In genomic region chr6:160172704-160173103, GRCh38 we compare ENCODE assay signal across 33 cellular contexts. TPM values are rescaled to one million over a fixed set of nuclear protein-coding genes. Genes with fewer than 3 reads are reported as not detected.
"Had no signal": no experiment of that assay in that cellular context is flagged by ENCODE, and none has a peak within 500 bp of the region (broad histone marks: within the 10 kb centered on the region; RNA-seq: fewer than 3 reads in every experiment).

No MANE protein-coding gene starts in this region.

- H3K36me3 Mint-ChIP-seq: activated naive CD4-positive, alpha-beta T cell treated with anti-CD3 and anti-CD28 coated beads, Interleukin-2, amount 10 ng/mL, durations not matched to agents 7 days and 5 days; activated naive CD4-positive, alpha-beta T cell treated with anti-CD3 and anti-CD28 coated beads, Interleukin-2, amount 50 U/mL, for 72 hours; activated naive CD8-positive, alpha-beta T cell treated with anti-CD3 and anti-CD28 coated beads, Interleukin-2, amount 10 ng/mL, durations not matched to agents 7 days and 5 days; brain had no signal

- H3K36me3 ChIP-seq: ascending aorta, breast epithelium, cardiac muscle cell, colonic mucosa, esophagus squamous epithelium had no signal

- ATAC-seq: activated CD4-positive, alpha-beta T cell treated with anti-CD3 and anti-CD28 coated beads for 36 hours; activated naive CD4-positive, alpha-beta T cell treated with anti-CD3 and anti-CD28 coated beads, Interleukin-2, amount 50 U/mL, for 72 hours; activated T-cell treated with anti-CD3 and anti-CD28 coated beads, Interleukin-2, amount 50 U/mL, for 72 hours; T-helper 17 cell had no signal

- H3K4me1 Mint-ChIP-seq: activated CD4-positive, alpha-beta memory T cell treated with anti-CD3 and anti-CD28 coated beads, Interleukin-2, amount 10 ng/mL, durations not matched to agents 7 days and 5 days; activated CD4-positive, alpha-beta T cell treated with anti-CD3 and anti-CD28 coated beads for 36 hours; activated CD4-positive, alpha-beta T cell treated with anti-CD3 and anti-CD28 coated beads, Interleukin-2, amount 10 ng/mL, durations not matched to agents 7 days and 5 days; activated naive CD4-positive, alpha-beta T cell treated with anti-CD3 and anti-CD28 coated beads, Interleukin-2, amount 10 ng/mL, durations not matched to agents 7 days and 5 days; activated naive CD8-positive, alpha-beta T cell treated with anti-CD3 and anti-CD28 coated beads, Interleukin-2, amount 10 ng/mL, durations not matched to agents 7 days and 5 days; T-helper 17 cell had no signal

- H3K9me3 Mint-ChIP-seq: activated CD4-positive, alpha-beta memory T cell treated with anti-CD3 and anti-CD28 coated beads, Interleukin-2, amount 10 ng/mL, durations not matched to agents 7 days and 5 days; activated CD4-positive, alpha-beta T cell treated with anti-CD3 and anti-CD28 coated beads, Interleukin-2, amount 10 ng/mL, durations not matched to agents 7 days and 5 days; activated naive CD4-positive, alpha-beta T cell treated with anti-CD3 and anti-CD28 coated beads, Interleukin-2, amount 10 ng/mL, durations not matched to agents 7 days and 5 days; activated naive CD4-positive, alpha-beta T cell treated with anti-CD3 and anti-CD28 coated beads, Interleukin-2, amount 50 U/mL, for 72 hours; activated naive CD8-positive, alpha-beta T cell treated with anti-CD3 and anti-CD28 coated beads, Interleukin-2, amount 10 ng/mL, durations not matched to agents 7 days and 5 days; activated T-cell treated with anti-CD3 and anti-CD28 coated beads, Interleukin-2, amount 50 U/mL, for 24 hours; activated T-cell treated with anti-CD3 and anti-CD28 coated beads, Interleukin-2, amount 50 U/mL, for 72 hours; brain; T-helper 2 cell treated with Interferon-gamma antibody and Interleukin-4, amounts not matched to agents 5 μg/mL and 100 μg/mL, for 36 hours had no signal

- H3K4me1 ChIP-seq: breast epithelium, colonic mucosa, esophagus squamous epithelium had no signal

- H3K27me3 Mint-ChIP-seq: activated naive CD4-positive, alpha-beta T cell treated with anti-CD3 and anti-CD28 coated beads, Interleukin-2, amount 10 ng/mL, durations not matched to agents 7 days and 5 days had no signal

- H3K4me3 ChIP-seq: ascending aorta, breast epithelium, cardiac muscle cell, colonic mucosa, esophagus squamous epithelium had no signal

- H3K27me3 ChIP-seq: ascending aorta, breast epithelium, cardiac muscle cell, colonic mucosa, esophagus squamous epithelium had no signal

- H3K27ac ChIP-seq: ascending aorta, breast epithelium, cardiac muscle cell, colonic mucosa, epithelial cell of prostate, esophagus squamous epithelium had no signal

- H3K27ac Mint-ChIP-seq: activated CD4-positive, alpha-beta memory T cell treated with anti-CD3 and anti-CD28 coated beads, Interleukin-2, amount 10 ng/mL, durations not matched to agents 7 days and 5 days; activated CD4-positive, alpha-beta T cell treated with anti-CD3 and anti-CD28 coated beads for 36 hours; activated CD4-positive, alpha-beta T cell treated with anti-CD3 and anti-CD28 coated beads, Interleukin-2, amount 10 ng/mL, durations not matched to agents 7 days and 5 days; activated naive CD4-positive, alpha-beta T cell treated with anti-CD3 and anti-CD28 coated beads, Interleukin-2, amount 10 ng/mL, durations not matched to agents 7 days and 5 days; activated naive CD4-positive, alpha-beta T cell treated with anti-CD3 and anti-CD28 coated beads, Interleukin-2, amount 50 U/mL, for 72 hours; activated naive CD8-positive, alpha-beta T cell treated with anti-CD3 and anti-CD28 coated beads, Interleukin-2, amount 10 ng/mL, durations not matched to agents 7 days and 5 days; activated T-cell treated with anti-CD3 and anti-CD28 coated beads, Interleukin-2, amount 50 U/mL, for 24 hours; activated T-cell treated with anti-CD3 and anti-CD28 coated beads, Interleukin-2, amount 50 U/mL, for 72 hours; brain; T-helper 17 cell; T-helper 2 cell treated with Interferon-gamma antibody and Interleukin-4, amounts not matched to agents 5 μg/mL and 100 μg/mL, for 36 hours had no signal

- DNase-seq: activated CD4-positive, alpha-beta memory T cell treated with anti-CD3 and anti-CD28 coated beads, Interleukin-2, amount 10 ng/mL, durations not matched to agents 7 days and 5 days; activated CD4-positive, alpha-beta T cell treated with anti-CD3 and anti-CD28 coated beads for 36 hours; activated CD4-positive, alpha-beta T cell treated with anti-CD3 and anti-CD28 coated beads, Interleukin-2, amount 10 ng/mL, durations not matched to agents 7 days and 5 days; activated CD4-positive, alpha-beta T cell treated with anti-CD3 and anti-CD28 coated beads, Interleukin-2, amount 50 U/mL, for 4 hours; activated CD4-positive, CD25-positive, alpha-beta regulatory T cell; activated CD4-positive, CD25-positive, alpha-beta regulatory T cell treated with anti-CD3 and anti-CD28 coated beads, Interleukin-2, amount 50 U/mL, for 72 hours; activated CD8-positive, alpha-beta memory T cell treated with anti-CD3 and anti-CD28 coated beads, Interleukin-2, amount 50 U/mL, for 48 hours; activated gamma-delta T cell; activated naive CD4-positive, alpha-beta T cell; activated naive CD4-positive, alpha-beta T cell treated with anti-CD3 and anti-CD28 coated beads, Interleukin-2, amount 10 ng/mL, durations not matched to agents 7 days and 5 days; activated naive CD8-positive, alpha-beta T cell treated with anti-CD3 and anti-CD28 coated beads, Interleukin-2, amount 10 ng/mL, durations not matched to agents 7 days and 5 days; activated T-cell treated with anti-CD3 and anti-CD28 coated beads for 4 hours; activated T-cell treated with anti-CD3 and anti-CD28 coated beads, Interleukin-2, amount 50 U/mL, for 24 hours; activated T-cell treated with anti-CD3 and anti-CD28 coated beads, Interleukin-2, amount 50 U/mL, for 72 hours; central memory CD4-positive, alpha-beta T cell; cerebellar nuclear complex; colonic mucosa; effector CD8-positive, alpha-beta T cell; esophagus squamous epithelium; foreskin fibroblast; T-helper 1 cell; T-helper 17 cell; T1000 had no signal

- H3K9me3 ChIP-seq: ascending aorta, breast epithelium, colonic mucosa, esophagus squamous epithelium had no signal

- H3K4me3 Mint-ChIP-seq: activated CD4-positive, alpha-beta memory T cell treated with anti-CD3 and anti-CD28 coated beads, Interleukin-2, amount 10 ng/mL, durations not matched to agents 7 days and 5 days; activated CD4-positive, alpha-beta T cell treated with anti-CD3 and anti-CD28 coated beads for 36 hours; activated CD4-positive, alpha-beta T cell treated with anti-CD3 and anti-CD28 coated beads, Interleukin-2, amount 10 ng/mL, durations not matched to agents 7 days and 5 days; activated naive CD4-positive, alpha-beta T cell treated with anti-CD3 and anti-CD28 coated beads, Interleukin-2, amount 10 ng/mL, durations not matched to agents 7 days and 5 days; activated naive CD8-positive, alpha-beta T cell treated with anti-CD3 and anti-CD28 coated beads, Interleukin-2, amount 10 ng/mL, durations not matched to agents 7 days and 5 days; activated T-cell treated with anti-CD3 and anti-CD28 coated beads, Interleukin-2, amount 50 U/mL, for 24 hours; activated T-cell treated with anti-CD3 and anti-CD28 coated beads, Interleukin-2, amount 50 U/mL, for 72 hours; brain; T-helper 17 cell; T-helper 2 cell treated with Interferon-gamma antibody and Interleukin-4, amounts not matched to agents 5 μg/mL and 100 μg/mL, for 36 hours had no signal

RNA-seq across cellular contexts. Expression of gene SLC22A1, which starts 51.1 kb away (rescaled TPM):
- total RNA-seq: ascending aorta, dermis microvascular lymphatic vessel endothelial cell, endothelial cell of umbilical vein, frontal cortex had no signal
